Comparison of ENCODE assay signal across 8 cellular contexts in genomic region chr4:42396361-42397255, GRCh38. TPM values are rescaled to one million over a fixed set of nuclear protein-coding genes. Genes with fewer than 3 reads are reported as not detected.
DNase-seq lines count a peak whose midpoint lies in the region; ATAC-seq, FAIRE-seq and TF ChIP-seq lines count a peak whose summit lies in the region.

No MANE protein-coding gene starts in this region.

- FAIRE-seq in H54 (lab: Jason Lieb, UNC) (no peak), HTR-8/SVneo (lab: Jason Lieb, UNC) (no peak)

- no peaks in the 10 kb centered on the region for H3K79me2 ChIP-seq in MM.1S (ENCODE audit: low read length)

- DNase-seq in MM.1S, result no peak
- DNase-seq in fibroblast of the aortic adventitia (ENCODE audit: low read depth), result no peak
- DNase-seq in gastrocnemius medialis, result no peak
- DNase-seq in H54 (ENCODE audit: insufficient read length, low spot score), result no peak
- DNase-seq in AML-193 (lab: John Stamatoyannopoulos, UW), result no peak
- no peak for DNase-seq in NCI-H345 treated with DMSO at 0.1 percent for 48 hours (lab: John Stamatoyannopoulos, UW; ENCODE audit: unreplicated experiment)
- DNase-seq in HTR-8/SVneo (ENCODE audit: insufficient read length, low spot score), result no peak

- in situ Hi-C loops in gastrocnemius medialis (cut with MboI; ENCODE audit: low sequenced_read_pairs in 4 of 4), result no loop called here

- intact Hi-C loops in gastrocnemius medialis (cut with DNase I; ENCODE audit: low total_unique reads), result no loop called here

- H3K9ac ChIP-seq in MM.1S (ENCODE audit: low read length), result no peak overlapping the region

- no peaks in the 10 kb centered on the region for H3K36me3 ChIP-seq in MM.1S (replicated peaks; ENCODE audit: insufficient read depth, low read length)
- H3K36me3 ChIP-seq in gastrocnemius medialis, result no peaks in the 10 kb centered on the region

- H3K9me2 ChIP-seq in MM.1S (replicated peaks; ENCODE audit: insufficient read depth, low read length), result no peaks in the 10 kb centered on the region

- H2AFZ ChIP-seq in MM.1S (ENCODE audit: low read length), result peak overlapping the region; percentile 69

- no peaks in the 10 kb centered on the region for H4K20me1 ChIP-seq in MM.1S (ENCODE audit: insufficient read depth, low read length)

- TF ChIP-seq POLR2A in gastrocnemius medialis (IDR thresholded peaks at IDR 0.05) (no peak), H54 (IDR thresholded peaks at IDR 0.05; ENCODE audit: low read depth, low read length) (no peak)

- no peak overlapping the region for H3K27ac ChIP-seq in MM.1S (ENCODE audit: low read length)
- H3K27ac ChIP-seq in gastrocnemius medialis, result no peak overlapping the region

- no peaks in the 10 kb centered on the region for H3K9me3 ChIP-seq in MM.1S (replicated peaks; ENCODE audit: insufficient read depth, low read length)
- H3K9me3 ChIP-seq in gastrocnemius medialis, result no peaks in the 10 kb centered on the region

- TF ChIP-seq CTCF in MM.1S (IDR thresholded peaks at IDR 0.05; ENCODE audit: low read length), result no peak
- no peak for TF ChIP-seq CTCF in fibroblast of the aortic adventitia (IDR thresholded peaks at IDR 0.05; ENCODE audit: insufficient read depth, low read length)
- TF ChIP-seq CTCF in gastrocnemius medialis (IDR thresholded peaks at IDR 0.05 in 4 of 5, conservative IDR thresholded peaks at IDR 0.05 in 1 of 5), result no peak

- H3K4me2 ChIP-seq in MM.1S (ENCODE audit: low read depth, low read length), result peak overlapping the region; percentile 99; the same call in 1 of the 2 replicates

- H3K4me3 ChIP-seq in MM.1S (ENCODE audit: low read length) (peak overlapping the region; percentile 71), fibroblast of the aortic adventitia (ENCODE audit: low read depth, low read length) (peak overlapping the region; percentile 64), gastrocnemius medialis (peak overlapping the region; percentile 57 to 86 (median 60))

- H3K27me3 ChIP-seq in MM.1S (replicated peaks; ENCODE audit: insufficient read depth, low read length) (peaks cover 24% of the 10 kb centered on the region), gastrocnemius medialis (peaks cover 41 to 63% (median 43%) of the 10 kb centered on the region in 3 donors)

- 0 out of 2 replicates have a peak, but pooled peaks cover 3% of the 10 kb centered on the region for H3K4me1 ChIP-seq in MM.1S (ENCODE audit: low read length)
- H3K4me1 ChIP-seq in gastrocnemius medialis, result peaks cover 6 to 28% of the 10 kb centered on the region in 2 donors

- ATAC-seq in GM18511 (IDR thresholded peaks at IDR 0.05; ENCODE audit: unreplicated experiment), result peak; percentile 1
- peak in 1 of 2 donors; percentile 15 for ATAC-seq in gastrocnemius medialis

- H3F3A ChIP-seq in MM.1S (ENCODE audit: insufficient read depth, low read length), result no peaks in the 10 kb centered on the region

RNA-seq across cellular contexts. Expression of gene SHISA3, which starts 0.7 kb away (rescaled TPM):
- total RNA-seq in fibroblast of the aortic adventitia (ENCODE audit: low replicate concordance) (2.0 and 6.0 TPM in 2 replicates), gastrocnemius medialis (1 to 10 TPM in 3 of 4 donors, under 1 TPM in 1; 0.31 to 2.1 (median 1.2) TPM)
